ENCODE assay signal across 22 cellular contexts in the genomic region with DNA sequence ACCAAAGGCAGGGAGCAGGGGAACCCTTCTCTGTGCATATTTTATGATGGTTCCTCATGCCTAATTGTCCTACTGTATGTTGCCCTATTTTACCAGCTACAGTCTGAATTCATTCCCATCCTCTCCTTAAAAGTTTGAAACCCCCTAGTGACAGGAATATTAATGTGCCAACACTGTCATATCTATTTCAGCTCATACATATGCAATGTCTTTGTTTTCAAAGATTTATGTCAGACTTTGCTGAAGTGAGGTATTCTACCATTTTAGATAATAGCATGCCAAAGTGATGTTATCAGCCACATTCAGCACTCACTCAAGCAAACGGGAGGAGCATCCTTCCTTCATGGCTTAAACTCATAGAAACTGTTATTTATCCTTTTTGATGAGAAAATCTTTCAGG.
"Had no signal": no experiment of that assay in that cellular context is flagged by ENCODE, and none has a peak within 500 bp of the region (broad histone marks: within the 10 kb centered on the region; RNA-seq: fewer than 3 reads in every experiment).

No MANE protein-coding gene starts in this region.

- H3K9me3 ChIP-seq: pancreas, thoracic aorta, transverse colon had no signal

- H3K4me1 ChIP-seq: foreskin keratinocyte, left ventricle myocardium inferior, pancreas, stomach had no signal

- H3K79me2 ChIP-seq: hepatocyte had no signal

- DNase-seq: effector CD4-positive, alpha-beta T cell; endodermal cell; erythroblast; foreskin keratinocyte; head of caudate nucleus; kidney; left cardiac atrium; left ventricle myocardium inferior; naive thymus-derived CD4-positive, alpha-beta T cell; occipital lobe; pancreas; right cardiac atrium; small intestine; stimulated activated CD4-positive, alpha-beta T cell treated with anti-CD3 and anti-CD28 coated beads, Interleukin-12 subunit alpha, Interleukin-12 subunit beta, amount 100 ng/mL, for 4 hours; stimulated activated naive CD4-positive, alpha-beta T cell; stomach; substantia nigra; transverse colon had no signal

- H2AFZ ChIP-seq: hepatocyte had no signal

- H3K4me3 ChIP-seq: coronary artery, hepatocyte, left ventricle myocardium inferior, lung, pancreas, stomach, thoracic aorta, transverse colon had no signal

- H3K4me2 ChIP-seq: hepatocyte had no signal

- H3K36me3 ChIP-seq: left ventricle myocardium inferior, pancreas, stomach, thoracic aorta, transverse colon had no signal

- ATAC-seq: foreskin keratinocyte; left cardiac atrium; naive thymus-derived CD4-positive, alpha-beta T cell; pancreas; right cardiac atrium had no signal

- H3K27me3 ChIP-seq: hepatocyte, pancreas, stomach, transverse colon had no signal

- H3K27ac ChIP-seq: coronary artery, foreskin keratinocyte, hepatocyte, left ventricle myocardium inferior, pancreas, stomach, thoracic aorta, transverse colon had no signal
